In genomic region chr6:37806213-37806612, GRCh38 we compare ENCODE assay signal across 1 cellular context.
TF ChIP-seq lines count a peak whose summit lies in the region.

No MANE protein-coding gene starts in this region.

TF ChIP-seq in HepG2, 621 proteins besides CTCF, POLR2A, EP300 and RAD21 (continued from another document):
- TF ChIP-seq KIAA2018 (CRISPR knock-in tag; IDR thresholded peaks at IDR 0.05; ENCODE audit: borderline replicate concordance) = no peak
